19 cellular contexts compared by ENCODE assay signal in the genomic region with DNA sequence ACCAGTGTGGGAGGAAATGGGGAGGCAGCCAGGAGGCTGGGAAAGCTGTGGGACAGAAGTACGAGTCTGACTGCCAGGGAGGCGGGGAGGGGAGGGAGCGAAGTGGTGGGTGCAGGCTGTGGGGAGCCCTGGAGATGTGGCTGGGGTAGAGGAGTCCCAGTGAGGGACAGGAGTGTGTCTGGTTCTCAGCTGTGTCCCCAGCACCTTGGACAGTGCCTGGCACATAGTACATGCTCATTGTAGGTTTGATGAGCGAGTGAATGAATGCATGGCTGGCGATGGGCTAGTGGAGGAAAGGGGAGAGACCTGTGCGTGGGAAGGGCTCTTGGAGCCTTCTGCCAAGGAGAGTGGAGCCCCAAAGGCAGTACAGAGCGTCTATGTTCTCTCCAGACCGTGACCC.
A peak's percentile ranks its signal among the peaks of the same experiment; 100 is the strongest.
DNase-seq lines count a peak whose midpoint lies in the region; ATAC-seq and TF ChIP-seq lines count a peak whose summit lies in the region.
"Had no signal": no experiment of that assay in that cellular context is flagged by ENCODE, and none has a peak within 500 bp of the region (broad histone marks: within the 10 kb centered on the region; RNA-seq: fewer than 3 reads in every experiment).

No MANE protein-coding gene starts in this region.

- CTCF ChIA-PET in activated naive CD4-positive, alpha-beta T cell treated with anti-CD3 and anti-CD28 coated beads, Interleukin-2, amount 10 ng/mL, durations not matched to agents 7 days and 5 days (lab: Charles Lee), result no interaction called here

- no peak overlapping the region for H3K4me3 ChIP-seq in body of pancreas
- no peak overlapping the region for H3K4me3 ChIP-seq in adrenal gland
- H3K4me3 ChIP-seq: transverse colon had no signal

- H3K36me3 Mint-ChIP-seq in activated naive CD4-positive, alpha-beta T cell treated with anti-CD3 and anti-CD28 coated beads, Interleukin-2, amount 10 ng/mL, durations not matched to agents 7 days and 5 days, result no peaks in the 10 kb centered on the region
- H3K36me3 Mint-ChIP-seq: CD14-positive monocyte had no signal

- H3K9me3 Mint-ChIP-seq in activated naive CD4-positive, alpha-beta T cell treated with anti-CD3 and anti-CD28 coated beads, Interleukin-2, amount 10 ng/mL, durations not matched to agents 7 days and 5 days, result peaks cover 2% of the 10 kb centered on the region

- WGBS in body of pancreas, 2 donors, result 69 to 73% methylated on average over 7 of the region's 8 CpGs
- WGBS in adrenal gland, 4 donors, result 73 to 85% (median 79%) methylated on average over 4 to 8 of the region's 8 CpGs

- no peaks in the 10 kb centered on the region for H3K27me3 ChIP-seq in body of pancreas
- no peaks in the 10 kb centered on the region for H3K27me3 ChIP-seq in adrenal gland
- H3K27me3 ChIP-seq: transverse colon had no signal

- TF ChIP-seq POLR2A in body of pancreas (IDR thresholded peaks at IDR 0.05), result no peak
- TF ChIP-seq POLR2A in adrenal gland (IDR thresholded peaks at IDR 0.05), result no peak

- TF ChIP-seq CTCF in body of pancreas (IDR thresholded peaks at IDR 0.05) (no peak), adrenal gland (IDR thresholded peaks at IDR 0.05) (no peak)

- no peak overlapping the region for H3K4me3 Mint-ChIP-seq in activated naive CD4-positive, alpha-beta T cell treated with anti-CD3 and anti-CD28 coated beads, Interleukin-2, amount 10 ng/mL, durations not matched to agents 7 days and 5 days
- H3K4me3 Mint-ChIP-seq: CD14-positive monocyte, T-helper 17 cell had no signal

- H3K27ac ChIP-seq in body of pancreas (peak overlapping the region; percentile 47 to 58 (median 54)), adrenal gland (no peak overlapping the region)
- H3K27ac ChIP-seq: transverse colon had no signal

- H3K9me3 ChIP-seq in body of pancreas, result no peaks in the 10 kb centered on the region
- no peaks in the 10 kb centered on the region for H3K9me3 ChIP-seq in adrenal gland (replicated peaks in 1 of 3)
- H3K9me3 ChIP-seq: transverse colon had no signal

- H3K4me1 ChIP-seq in body of pancreas (peaks cover 15% of the 10 kb centered on the region), adrenal gland (replicated peaks in 1 of 2) (no peaks in the 10 kb centered on the region)
- H3K4me1 ChIP-seq: transverse colon had no signal

- intact Hi-C loops in body of pancreas (cut with DNase I), result no loop called here
- intact Hi-C loops in adrenal gland (cut with DNase I), result no loop called here

- ATAC-seq in body of pancreas (peak; percentile 3), left lobe of liver (peak; percentile 29), HG03442 (IDR thresholded peaks at IDR 0.05; ENCODE audit: unreplicated experiment) (no peak)
- ATAC-seq: T-helper 17 cell had no signal

- no peaks in the 10 kb centered on the region for H3K36me3 ChIP-seq in body of pancreas (replicated peaks in 1 of 2; ENCODE audit: insufficient read depth in 1 of 2, low read depth in 2 of 2)
- H3K36me3 ChIP-seq in adrenal gland (replicated peaks in 1 of 2), result no peaks in the 10 kb centered on the region
- H3K36me3 ChIP-seq: transverse colon had no signal

- DNase-seq in activated naive CD4-positive, alpha-beta T cell treated with anti-CD3 and anti-CD28 coated beads, Interleukin-2, amount 10 ng/mL, durations not matched to agents 7 days and 5 days, result peak; percentile 31
- DNase-seq in activated naive CD4-positive, alpha-beta T cell treated with anti-CD3 and anti-CD28 coated beads, Interleukin-2, amount 50 U/mL, for 16 hours, result no peak
- DNase-seq in body of pancreas (no peak), left lobe of liver (ENCODE audit: low spot score) (no peak), adrenal gland (no peak), NCI-H2029 (lab: John Stamatoyannopoulos, UW) (no peak), GDM1 (lab: John Stamatoyannopoulos, UW) (no peak)
- DNase-seq: activated CD4-positive, CD25-positive, alpha-beta regulatory T cell treated with anti-CD3 and anti-CD28 coated beads, Interleukin-2, amount 50 U/mL, for 72 hours; activated naive CD4-positive, alpha-beta T cell; dermis blood vessel endothelial cell; DMS 273 treated with DMSO at 0.1 percent for 48 hours; foreskin melanocyte; mammary epithelial cell; NCI-H1694 treated with DMSO at 0.1 percent for 48 hours; SHP77; T-helper 17 cell; transverse colon had no signal

- H3K27ac Mint-ChIP-seq in activated naive CD4-positive, alpha-beta T cell treated with anti-CD3 and anti-CD28 coated beads, Interleukin-2, amount 10 ng/mL, durations not matched to agents 7 days and 5 days, result no peak overlapping the region
- H3K27ac Mint-ChIP-seq: T-helper 17 cell had no signal

- H3K27me3 Mint-ChIP-seq in activated naive CD4-positive, alpha-beta T cell treated with anti-CD3 and anti-CD28 coated beads, Interleukin-2, amount 10 ng/mL, durations not matched to agents 7 days and 5 days, result peaks cover 29% of the 10 kb centered on the region

- peaks cover 11% of the 10 kb centered on the region for H3K4me1 Mint-ChIP-seq in activated naive CD4-positive, alpha-beta T cell treated with anti-CD3 and anti-CD28 coated beads, Interleukin-2, amount 10 ng/mL, durations not matched to agents 7 days and 5 days

Comparison
In these comparisons a context has a peak if more than half of its experiments do, and no peak if none do; other contexts are left out.
1. H3K27ac ChIP-seq: peak in body of pancreas (4 of 4); none in adrenal gland (0 of 5).